In genomic region chrX:66863721-66864120, GRCh38 we compare ENCODE assay signal across 18 cellular contexts.
"Had no signal": no experiment of that assay in that cellular context is flagged by ENCODE, and none has a peak within 500 bp of the region (broad histone marks: within the 10 kb centered on the region; RNA-seq: fewer than 3 reads in every experiment).

No MANE protein-coding gene starts in this region.

- H3K4me1 ChIP-seq: gastrocnemius medialis had no signal

- DNase-seq: activated CD4-positive, alpha-beta memory T cell treated with anti-CD3 and anti-CD28 coated beads, Interleukin-2, amount 10 ng/mL, durations not matched to agents 7 days and 5 days; activated CD4-positive, alpha-beta T cell treated with anti-CD3 and anti-CD28 coated beads for 48 hours; activated CD4-positive, CD25-positive, alpha-beta regulatory T cell; activated CD8-positive, alpha-beta memory T cell treated with anti-CD3 and anti-CD28 coated beads, Interleukin-2, amount 10 ng/mL, durations not matched to agents 7 days and 5 days; amniotic stem cell; central memory CD4-positive, alpha-beta T cell; gastrocnemius medialis; head of caudate nucleus; stimulated activated CD8-positive, alpha-beta memory T cell treated with anti-CD3 and anti-CD28 coated beads, Interleukin-4, amount 100 ng/mL, for 48 hours; stimulated activated naive CD4-positive, alpha-beta T cell; trophoblast cell had no signal

- H3K27ac ChIP-seq: coronary artery, gastrocnemius medialis had no signal

- H3K9me3 ChIP-seq: gastrocnemius medialis had no signal

- H3K4me3 Mint-ChIP-seq: activated CD4-positive, alpha-beta memory T cell treated with anti-CD3 and anti-CD28 coated beads, Interleukin-2, amount 10 ng/mL, durations not matched to agents 7 days and 5 days; activated CD8-positive, alpha-beta memory T cell treated with anti-CD3 and anti-CD28 coated beads, Interleukin-2, amount 10 ng/mL, durations not matched to agents 7 days and 5 days; activated naive CD8-positive, alpha-beta T cell; brain; mesothelial cell of epicardium; nephron; T-helper 2 cell treated with Interferon-gamma antibody and Interleukin-4, amounts not matched to agents 5 μg/mL and 100 μg/mL, for 36 hours had no signal

- ATAC-seq: activated CD8-positive, alpha-beta memory T cell treated with anti-CD3 and anti-CD28 coated beads, Interleukin-2, amount 10 ng/mL, durations not matched to agents 7 days and 5 days; esophagus mucosa; gastrocnemius medialis had no signal

- H3K4me1 Mint-ChIP-seq: activated CD4-positive, alpha-beta memory T cell treated with anti-CD3 and anti-CD28 coated beads, Interleukin-2, amount 10 ng/mL, durations not matched to agents 7 days and 5 days; activated CD8-positive, alpha-beta memory T cell treated with anti-CD3 and anti-CD28 coated beads, Interleukin-2, amount 10 ng/mL, durations not matched to agents 7 days and 5 days; brain; mesothelial cell of epicardium; nephron had no signal

- H3K36me3 Mint-ChIP-seq: activated CD8-positive, alpha-beta memory T cell treated with anti-CD3 and anti-CD28 coated beads, Interleukin-2, amount 10 ng/mL, durations not matched to agents 7 days and 5 days; activated naive CD8-positive, alpha-beta T cell; brain; mesothelial cell of epicardium had no signal

- H3K36me3 ChIP-seq: gastrocnemius medialis had no signal

- H3K27me3 Mint-ChIP-seq: activated CD4-positive, alpha-beta memory T cell treated with anti-CD3 and anti-CD28 coated beads, Interleukin-2, amount 10 ng/mL, durations not matched to agents 7 days and 5 days; activated CD8-positive, alpha-beta memory T cell treated with anti-CD3 and anti-CD28 coated beads, Interleukin-2, amount 10 ng/mL, durations not matched to agents 7 days and 5 days; activated naive CD8-positive, alpha-beta T cell; brain had no signal

- H3K27me3 ChIP-seq: gastrocnemius medialis had no signal

- H3K4me3 ChIP-seq: coronary artery, gastrocnemius medialis had no signal

- H3K27ac Mint-ChIP-seq: activated CD4-positive, alpha-beta memory T cell treated with anti-CD3 and anti-CD28 coated beads, Interleukin-2, amount 10 ng/mL, durations not matched to agents 7 days and 5 days; activated CD8-positive, alpha-beta memory T cell treated with anti-CD3 and anti-CD28 coated beads, Interleukin-2, amount 10 ng/mL, durations not matched to agents 7 days and 5 days; activated naive CD8-positive, alpha-beta T cell; brain; mesothelial cell of epicardium; nephron; T-helper 2 cell treated with Interferon-gamma antibody and Interleukin-4, amounts not matched to agents 5 μg/mL and 100 μg/mL, for 36 hours had no signal
